ENCODE assay signal across 8 cellular contexts in the genomic region with DNA sequence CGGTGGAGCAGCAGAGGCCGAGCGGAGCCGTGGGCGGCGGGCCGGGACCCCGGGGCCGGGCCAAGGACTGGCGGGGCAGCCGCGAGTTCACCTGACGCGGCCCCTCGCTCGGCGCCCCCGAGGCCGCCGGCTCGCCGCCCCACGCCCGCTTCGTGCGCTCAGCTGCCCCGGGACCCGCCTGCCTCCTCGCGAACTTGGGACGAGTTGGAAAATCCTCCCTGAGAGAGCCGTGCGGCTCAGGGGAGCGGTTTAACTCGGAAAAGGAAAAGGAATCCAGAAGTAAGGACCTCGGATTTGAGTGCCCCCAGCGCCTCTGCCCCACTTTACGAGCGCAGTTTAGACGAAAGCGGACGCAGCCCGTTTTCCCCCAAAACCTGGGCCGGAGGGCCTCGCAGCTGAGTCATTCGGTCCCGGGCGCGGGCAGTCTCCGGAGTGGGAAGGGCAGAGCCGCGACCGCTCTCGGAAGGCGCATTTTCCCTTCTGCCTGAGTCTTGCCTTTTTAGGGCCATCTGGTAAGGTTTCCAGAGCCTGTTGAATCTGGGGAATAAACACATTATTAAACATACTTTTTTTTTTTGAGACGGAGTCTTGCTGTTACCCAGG. TPM values are rescaled to one million over a fixed set of nuclear protein-coding genes. Genes with fewer than 3 reads are reported as not detected.
A peak's percentile ranks its signal among the peaks of the same experiment; 100 is the strongest.
DNase-seq lines count a peak whose midpoint lies in the region; ATAC-seq, FAIRE-seq and TF ChIP-seq lines count a peak whose summit lies in the region.

No MANE protein-coding gene starts in this region.

- WGBS in pancreas, 2 donors: 0% methylated on average over 45 to 56 of the region's 56 CpGs
- 1% methylated on average over 31 to 41 of the region's 56 CpGs for WGBS in tibial nerve, 2 donors

- H3K27ac Mint-ChIP-seq in activated naive CD4-positive, alpha-beta T cell treated with anti-CD3 and anti-CD28 coated beads, Interleukin-2, amount 50 U/mL, for 72 hours: peak overlapping the region; percentile 97 to 99
- peak overlapping the region; percentile 91 for H3K27ac Mint-ChIP-seq in glutamatergic neuron (ENCODE audit: unreplicated experiment)

- H3K9me3 ChIP-seq in SJSA1 (replicated peaks) (no peaks in the 10 kb centered on the region), pancreas (no peaks in the 10 kb centered on the region), tibial nerve (no peaks in the 10 kb centered on the region)

- peak overlapping the region; percentile 81 for H3K4me3 Mint-ChIP-seq in glutamatergic neuron (ENCODE audit: unreplicated experiment)

- H3K27ac ChIP-seq in SJSA1 (peak overlapping the region; percentile 87), pancreas (peak overlapping the region; percentile 96 to 98 (median 98)), tibial nerve (peak overlapping the region; percentile 99 to 100 (median 100))

- no peaks in the 10 kb centered on the region for H3K9me3 Mint-ChIP-seq in activated naive CD4-positive, alpha-beta T cell treated with anti-CD3 and anti-CD28 coated beads, Interleukin-2, amount 50 U/mL, for 72 hours
- peaks cover 8% of the 10 kb centered on the region for H3K9me3 Mint-ChIP-seq in glutamatergic neuron (ENCODE audit: unreplicated experiment)

- no peak for TF ChIP-seq CTCF in glutamatergic neuron (IDR thresholded peaks at IDR 0.05; ENCODE audit: partially characterized antibody, unreplicated experiment)
- TF ChIP-seq CTCF in pancreas (IDR thresholded peaks at IDR 0.05): no peak
- TF ChIP-seq CTCF in tibial nerve (IDR thresholded peaks at IDR 0.05): no peak

- H3K36me3 ChIP-seq in SJSA1 (peaks cover 7% of the 10 kb centered on the region), pancreas (no peaks in the 10 kb centered on the region), tibial nerve (no peaks in the 10 kb centered on the region)

- TF ChIP-seq POLR2A in tibial nerve (IDR thresholded peaks at IDR 0.05): no peak

- peaks cover 2% of the 10 kb centered on the region for H3K27me3 Mint-ChIP-seq in glutamatergic neuron (ENCODE audit: unreplicated experiment)

- intact Hi-C loops in pancreas (cut with DNase I): no loop called here

- H3K36me3 Mint-ChIP-seq in activated naive CD4-positive, alpha-beta T cell treated with anti-CD3 and anti-CD28 coated beads, Interleukin-2, amount 50 U/mL, for 72 hours: peaks cover 18 to 20% of the 10 kb centered on the region in 2 donors
- H3K36me3 Mint-ChIP-seq in glutamatergic neuron (ENCODE audit: unreplicated experiment): no peaks in the 10 kb centered on the region

- TF ChIP-seq EP300 in tibial nerve (IDR thresholded peaks at IDR 0.05): no peak

- peak overlapping the region; percentile 83 for H3K4me3 ChIP-seq in SJSA1
- peak overlapping the region; percentile 57 to 90 (median 70) for H3K4me3 ChIP-seq in pancreas
- H3K4me3 ChIP-seq in tibial nerve: peak overlapping the region; percentile 81 to 86 (median 83)

- peak; percentile 76 for DNase-seq in EH (ENCODE audit: low read depth)
- peak; percentile 66 to 78 for DNase-seq in SJSA1 (ENCODE audit: low read depth in 1 of 2, low spot score in 2 of 2)
- DNase-seq in activated naive CD4-positive, alpha-beta T cell treated with anti-CD3 and anti-CD28 coated beads, Interleukin-2, amount 50 U/mL, for 72 hours (ENCODE audit: low spot score in 2 of 2): peak; percentile 65 to 77
- peak; percentile 58 for DNase-seq in glutamatergic neuron
- peak; percentile 45 to 84 (median 64) for DNase-seq in pancreas
- DNase-seq in tibial nerve (ENCODE audit: low spot score in 2 of 2): peak; percentile 38 to 59

- peaks cover 5% of the 10 kb centered on the region for H3K4me1 Mint-ChIP-seq in glutamatergic neuron (ENCODE audit: low read depth, unreplicated experiment)

- FAIRE-seq in pancreas (lab: Jason Lieb, UNC): no peak

- H3K27me3 ChIP-seq in SJSA1 (replicated peaks) (no peaks in the 10 kb centered on the region), pancreas (no peaks in the 10 kb centered on the region), tibial nerve (no peaks in the 10 kb centered on the region)

- ATAC-seq in HG02943 (IDR thresholded peaks at IDR 0.05; ENCODE audit: low read depth, unreplicated experiment): peak; percentile 23
- ATAC-seq in activated naive CD4-positive, alpha-beta T cell treated with anti-CD3 and anti-CD28 coated beads, Interleukin-2, amount 50 U/mL, for 72 hours: peak; percentile 6 to 13
- peak in 3 of 4 donors; percentile 6 to 27 (median 8) for ATAC-seq in pancreas
- ATAC-seq in HG03521 (IDR thresholded peaks at IDR 0.05; ENCODE audit: unreplicated experiment): no peak

- H3K4me1 ChIP-seq in SJSA1 (replicated peaks) (peaks cover 5% of the 10 kb centered on the region), pancreas (peaks cover 5 to 25% (median 8%) of the 10 kb centered on the region in 3 donors), tibial nerve (peaks cover 0 to 35% (median 2%) of the 10 kb centered on the region in 4 donors)

RNA-seq across cellular contexts. Expression of gene CREM, which starts 0.7 kb away (rescaled TPM):
- total RNA-seq in SJSA1 (2014; rRNA removed; shearing (Covaris generic)): 18.9 and 38.6 TPM in 2 replicates
- total RNA-seq in activated naive CD4-positive, alpha-beta T cell treated with anti-CD3 and anti-CD28 coated beads, Interleukin-2, amount 50 U/mL, for 72 hours: 100 to 1,000 TPM in 1 of 2 donors, 10 to 100 TPM in 1; 92.9 to 147 TPM
- total RNA-seq in glutamatergic neuron (ENCODE audit: unreplicated experiment) (28.6 TPM), pancreas (10 to 100 TPM in 4 of 6 donors, 1 to 10 TPM in 2; 8.5 to 15.0 (median 11.3) TPM), tibial nerve (10 to 100 TPM; 27.3 to 41.7 (median 36.1) TPM)
- 10 to 100 TPM; 14.9 to 21.9 TPM for polyA plus RNA-seq in pancreas

RNA-seq across cellular contexts. Expression of gene CUL2, which starts 37.2 kb away (rescaled TPM):
- total RNA-seq in SJSA1 (2014; rRNA removed; shearing (Covaris generic)): 15.0 and 36.5 TPM in 2 replicates
- total RNA-seq in activated naive CD4-positive, alpha-beta T cell treated with anti-CD3 and anti-CD28 coated beads, Interleukin-2, amount 50 U/mL, for 72 hours: 10 to 100 TPM; 43.8 to 45.9 TPM
- 45.5 TPM for total RNA-seq in glutamatergic neuron (ENCODE audit: unreplicated experiment)
- total RNA-seq in pancreas: 10 to 100 TPM in 5 of 6 donors, 1 to 10 TPM in 1; 8.3 to 20.0 (median 13.2) TPM
- 1 to 10 TPM; 3.6 to 7.6 TPM for polyA plus RNA-seq in pancreas
- 10 to 100 TPM; 12.0 to 23.8 (median 13.3) TPM for total RNA-seq in tibial nerve
